Comparison of ENCODE assay signal across 20 cellular contexts in genomic region chr17:202501-202951, GRCh38. TPM values are rescaled to one million over a fixed set of nuclear protein-coding genes. Genes with fewer than 3 reads are reported as not detected.
DNase-seq lines count a peak whose midpoint lies in the region; ATAC-seq, FAIRE-seq and TF ChIP-seq lines count a peak whose summit lies in the region.
"Had no signal": no experiment of that assay in that cellular context is flagged by ENCODE, and none has a peak within 500 bp of the region (broad histone marks: within the 10 kb centered on the region; RNA-seq: fewer than 3 reads in every experiment).

No MANE protein-coding gene starts in this region.

- H3K79me2 ChIP-seq in neural cell (replicated peaks; ENCODE audit: insufficient read depth, low read length), result no peaks in the 10 kb centered on the region

- no peaks in the 10 kb centered on the region for H4K20me1 ChIP-seq in neural cell (ENCODE audit: insufficient read depth)
- H4K20me1 ChIP-seq: BLaER1 had no signal

- H3K36me3 ChIP-seq in kidney (ENCODE audit: control insufficient read depth in 1 of 2, insufficient read depth in 2 of 2, low read length in 2 of 2) (no peaks in the 10 kb centered on the region), neural cell (ENCODE audit: insufficient read depth, low read length) (no peaks in the 10 kb centered on the region), spleen (no peaks in the 10 kb centered on the region)

- H3K27me3 ChIP-seq in neural cell (ENCODE audit: insufficient read depth, low read depth, low read length) (no peaks in the 10 kb centered on the region), spleen (replicated peaks in 1 of 7) (peaks cover 0 to 24% (median 0%) of the 10 kb centered on the region in 7 donors)
- H3K27me3 ChIP-seq: BLaER1 had no signal

- TF ChIP-seq EP300 in neural cell (conservative IDR thresholded peaks at IDR 0.05; ENCODE audit: poor library complexity, severe bottlenecking), result no peak

- H3F3A ChIP-seq in neural cell (ENCODE audit: insufficient read depth, low read length, poor library complexity, severe bottlenecking), result no peaks in the 10 kb centered on the region

- no peak overlapping the region for H2AFZ ChIP-seq in neural cell (ENCODE audit: low read depth, low read length)
- H2AFZ ChIP-seq: GM23338 had no signal

- H3K4me1 ChIP-seq in kidney (ENCODE audit: control insufficient read depth in 1 of 2, insufficient read depth in 1 of 2, low read depth in 1 of 2, low read length in 2 of 2) (peaks cover 0 to 12% of the 10 kb centered on the region in 2 donors), spleen (peaks cover 0 to 49% (median 19%) of the 10 kb centered on the region in 6 donors)

- H3K9ac ChIP-seq in kidney (ENCODE audit: low read length in 2 of 2), result no peak overlapping the region
- no peak overlapping the region for H3K9ac ChIP-seq in neural cell (ENCODE audit: low read length)
- H3K9ac ChIP-seq: BLaER1 had no signal

- no peak for TF ChIP-seq RAD21 in neural cell (conservative IDR thresholded peaks at IDR 0.05)

- WGBS in spleen, 5 donors, result 81 to 95% (median 84%) methylated on average over 11 to 23 of the region's 23 CpGs

- no peak overlapping the region for H3K4me2 ChIP-seq in neural cell (ENCODE audit: low read length)
- H3K4me2 ChIP-seq: BLaER1, GM23338 had no signal

- ATAC-seq in left cardiac atrium, result no peak
- no peak for ATAC-seq in GM18519 (IDR thresholded peaks at IDR 0.05; ENCODE audit: low FRiP score, unreplicated experiment)
- ATAC-seq: GM23338 had no signal

- TF ChIP-seq CTCF in kidney (IDR thresholded peaks at IDR 0.05; ENCODE audit: borderline replicate concordance, extremely low read depth, insufficient read depth) (no peak), neural cell (IDR thresholded peaks at IDR 0.05; ENCODE audit: poor library complexity, severe bottlenecking) (no peak), spleen (IDR thresholded peaks at IDR 0.05 in 8 of 11, conservative IDR thresholded peaks at IDR 0.05 in 3 of 11) (no peak), GM10266 (IDR thresholded peaks at IDR 0.05; ENCODE audit: control insufficient read depth, insufficient read depth, low read depth, missing control alignments) (no peak)

- H3K9me3 ChIP-seq in kidney (ENCODE audit: control insufficient read depth in 1 of 2, low read length in 2 of 2), result no peaks in the 10 kb centered on the region
- no peaks in the 10 kb centered on the region for H3K9me3 ChIP-seq in neural cell (ENCODE audit: low read length)
- peaks cover 0 to 11% (median 0%) of the 10 kb centered on the region in 8 donors for H3K9me3 ChIP-seq in spleen

- no peak for FAIRE-seq in kidney (lab: Jason Lieb, UNC)
- FAIRE-seq: GM12891 had no signal

- H3K9me2 ChIP-seq in neural cell (ENCODE audit: insufficient read depth, low read length), result no peaks in the 10 kb centered on the region

- TF ChIP-seq POLR2A in spleen (IDR thresholded peaks at IDR 0.05), result no peak

- H3K4me3 ChIP-seq in kidney (ENCODE audit: low read length in 2 of 2) (no peak overlapping the region), neural cell (ENCODE audit: low read length) (no peak overlapping the region), spleen (no peak overlapping the region)
- H3K4me3 ChIP-seq: BLaER1, GM23338 had no signal

- intact Hi-C loops in left cardiac atrium (cut with DNase I) (no loop called here), cardiac septum (cut with DNase I) (no loop called here), kidney (cut with DNase I) (no loop called here), spleen (cut with DNase I; ENCODE audit: low total_unique reads) (no loop called here)

- DNase-seq in left cardiac atrium, result peak; percentile 23
- no peak for DNase-seq in cardiac septum (ENCODE audit: low spot score)
- peak; percentile 68 for DNase-seq in kidney
- DNase-seq in spleen, result peak; percentile 64
- DNase-seq in GM10266 (ENCODE audit: extremely low spot score), result no peak
- DNase-seq in NCI-H2081 treated with DMSO at 0.1 percent for 48 hours (lab: John Stamatoyannopoulos, UW), result no peak
- DNase-seq: 8988T; Calu3; CD4-positive, alpha-beta memory T cell; DMS79 treated with DMSO at 0.1 percent for 48 hours; EL; H7 had no signal

- no peak overlapping the region for H3K27ac ChIP-seq in kidney (ENCODE audit: low read depth in 2 of 2, low read length in 2 of 2)
- peak overlapping the region; percentile 59 for H3K27ac ChIP-seq in neural cell (ENCODE audit: low read length)
- no peak overlapping the region for H3K27ac ChIP-seq in spleen
- H3K27ac ChIP-seq: BLaER1 had no signal

TF ChIP-seq in neural cell, 6 proteins besides CTCF, POLR2A, EP300 and RAD21:
- TF ChIP-seq EZH2 (IDR thresholded peaks at IDR 0.05; ENCODE audit: borderline replicate concordance, insufficient read depth, low read length, poor library complexity, severe bottlenecking) (no peak), REST (IDR thresholded peaks at IDR 0.05; ENCODE audit: borderline replicate concordance) (no peak), POLR2AphosphoS5 (IDR thresholded peaks at IDR 0.05) (no peak), MXI1 (conservative IDR thresholded peaks at IDR 0.05; ENCODE audit: poor library complexity, severe bottlenecking) (no peak), SMC3 (conservative IDR thresholded peaks at IDR 0.05; ENCODE audit: poor library complexity) (no peak), TAF1 (IDR thresholded peaks at IDR 0.05; ENCODE audit: low read depth) (no peak)
TF ChIP-seq in neural cell: peak in this region for 0.

RNA-seq across cellular contexts. Expression of gene DOC2B, which starts 21.1 kb away (rescaled TPM):
- total RNA-seq in left cardiac atrium (10 to 100 TPM in 1 of 2 donors, 1 to 10 TPM in 1; 6.8 to 16.4 TPM), cardiac septum (6.4 TPM), kidney (21.6 TPM), spleen (10 to 100 TPM in 3 of 7 donors, 1 to 10 TPM in 4; 3.0 to 17.0 (median 7.5) TPM)
- polyA plus RNA-seq in kidney (ENCODE audit: insufficient read depth, low read depth, low replicate concordance) (4.2 TPM), neural cell (4.8 TPM in 2 replicates), spleen (1 to 10 TPM in 2 of 3 donors, under 1 TPM in 1; 0.91 to 3.1 (median 1.1) TPM)
- polyA minus RNA-seq in neural cell, result 12.8 and 14.1 TPM in 2 replicates
- total RNA-seq: G401 had no signal
- polyA plus RNA-seq: AG04450; CD4-positive, alpha-beta memory T cell; IgD-negative memory B cell had no signal

Comparison
In these comparisons a context has a peak if more than half of its experiments do, and no peak if none do; other contexts are left out.
1. DNase-seq: peak in left cardiac atrium (single experiment), kidney (single experiment) and spleen (single experiment); none in cardiac septum (single experiment), GM10266 (single experiment) and NCI-H2081 treated with DMSO at 0.1 percent for 48 hours (single experiment).